In genomic region chr5:123585871-123586270, GRCh38 we compare ENCODE assay signal across 23 cellular contexts.
"Had no signal": no experiment of that assay in that cellular context is flagged by ENCODE, and none has a peak within 500 bp of the region (broad histone marks: within the 10 kb centered on the region; RNA-seq: fewer than 3 reads in every experiment).

No MANE protein-coding gene starts in this region.

- DNase-seq: activated B cell treated with CpG ODN at 0.5 μM for 24 hours; activated CD4-positive, alpha-beta T cell treated with anti-CD3 and anti-CD28 coated beads for 36 hours; activated CD8-positive, alpha-beta memory T cell treated with anti-CD3 and anti-CD28 coated beads for 24 hours; activated effector memory CD4-positive, alpha-beta T cell treated with Interleukin-2 at 50 U/mL for 16 hours; activated naive CD4-positive, alpha-beta T cell treated with Interleukin-2 at 50 U/mL for 16 hours; aorta; endodermal cell; islet precursor cell; left colon; naive B cell; nephron progenitor cell; retina; small intestine; stimulated activated CD4-positive, alpha-beta T cell treated with anti-CD3 and anti-CD28 coated beads, Interleukin-4, amount 100 ng/mL, for 4 hours; stimulated activated CD8-positive, alpha-beta memory T cell treated with anti-CD3 and anti-CD28 coated beads, Interleukin-4, amount 100 ng/mL, for 48 hours; stomach; thyroid gland; upper lobe of left lung had no signal

- H3K4me3 ChIP-seq: coronary artery, stomach, thyroid gland, upper lobe of left lung had no signal

- H3K9me3 ChIP-seq: neutrophil, stomach, thyroid gland, upper lobe of left lung had no signal

- H3K36me3 ChIP-seq: neutrophil, thyroid gland had no signal

- H3K27ac ChIP-seq: coronary artery, neutrophil, stomach, thyroid gland, upper lobe of left lung had no signal

- H3K4me1 ChIP-seq: stomach, thyroid gland had no signal

- H3K27me3 ChIP-seq: neutrophil, stomach, thyroid gland, upper lobe of left lung had no signal

- ATAC-seq: activated CD4-positive, alpha-beta T cell treated with anti-CD3 and anti-CD28 coated beads for 36 hours; left colon; sciatic nerve; SK-N-SH treated with all-trans-retinoic acid at 6 μM for 48 hours; stimulated activated memory B cell treated with anti-CD40 and anti-IgM and Interleukin-4, amounts not matched to agents 10 μg/mL and 1 μg/mL and 100 μg/mL, for 72 hours had no signal
